Comparison of ENCODE assay signal across 8 cellular contexts in genomic region chr2:43220229-43220981, GRCh38. TPM values are rescaled to one million over a fixed set of nuclear protein-coding genes. Genes with fewer than 3 reads are reported as not detected.
DNase-seq lines count a peak whose midpoint lies in the region; ATAC-seq and TF ChIP-seq lines count a peak whose summit lies in the region.

No MANE protein-coding gene starts in this region.

- peak in 1 of 6 experiments; percentile 2 for TF ChIP-seq CTCF in adrenal gland (IDR thresholded peaks at IDR 0.05)
- TF ChIP-seq CTCF in kidney epithelial cell (IDR thresholded peaks at IDR 0.05; ENCODE audit: insufficient read depth, low read length, poor library complexity, severe bottlenecking), result no peak

- H3K9me3 ChIP-seq in adrenal gland (replicated peaks in 1 of 3), result no peaks in the 10 kb centered on the region

- H3K27me3 ChIP-seq in adrenal gland, result no peaks in the 10 kb centered on the region
- no peaks in the 10 kb centered on the region for H3K27me3 ChIP-seq in kidney epithelial cell (ENCODE audit: control insufficient read depth, insufficient read depth, low read length)

- peaks cover 51 to 53% of the 10 kb centered on the region in 2 donors for H3K4me1 ChIP-seq in adrenal gland (replicated peaks in 1 of 2)

- peaks cover 0 to 34% of the 10 kb centered on the region in 2 donors for H3K36me3 ChIP-seq in adrenal gland (replicated peaks in 1 of 2)
- H3K36me3 ChIP-seq in kidney epithelial cell (ENCODE audit: control insufficient read depth, insufficient read depth, low read length), result peaks cover 3% of the 10 kb centered on the region

- H3K4me3 ChIP-seq in adrenal gland, result peak overlapping the region in 1 of 4 donors; percentile 96
- peak overlapping the region; percentile 39 for H3K4me3 ChIP-seq in kidney epithelial cell (ENCODE audit: low read depth, low read length)

- WGBS in adrenal gland, 4 donors, result 6 to 13% (median 9%) methylated on average over 15 of the region's 15 CpGs

- TF ChIP-seq POLR2A in adrenal gland (IDR thresholded peaks at IDR 0.05), result no peak

- intact Hi-C loops in adrenal gland (cut with DNase I), result loop anchor here (10.0 kb wide), 2 partner anchors 86 to 386 kb away; no protein-coding TSS in a partner anchor

- peak overlapping the region; percentile 92 to 100 (median 99) for H3K27ac ChIP-seq in adrenal gland
- peak overlapping the region; percentile 97 for H3K27ac ChIP-seq in temporal lobe (ENCODE audit: low read depth, low read length)

- DNase-seq in stimulated activated CD4-positive, alpha-beta T cell treated with anti-CD3 and anti-CD28 coated beads, Interleukin-2, amount 100 ng/mL, for 4 hours (ENCODE audit: low read depth), result peak; percentile 31
- DNase-seq in stimulated activated CD4-positive, alpha-beta T cell treated with anti-CD3 and anti-CD28 coated beads, Interleukin-4, amount 100 ng/mL, for 1 hour, result no peak
- no peak for DNase-seq in adrenal gland
- no peak for DNase-seq in kidney epithelial cell (ENCODE audit: low read depth)
- DNase-seq in amniotic stem cell (lab: John Stamatoyannopoulos, UW), result no peak
- no peak for DNase-seq in germinal center (ENCODE audit: low spot score)

- ATAC-seq in HG03432 (IDR thresholded peaks at IDR 0.05; ENCODE audit: unreplicated experiment), result no peak

RNA-seq across cellular contexts. Expression of gene ZFP36L2, which starts 6.0 kb away (rescaled TPM):
- 100 to 1,000 TPM in 5 of 8 donors, 10 to 100 TPM in 3; 46.2 to 333 (median 111) TPM for total RNA-seq in adrenal gland
- polyA plus RNA-seq in adrenal gland, result 100 to 1,000 TPM in 2 of 3 donors, 10 to 100 TPM in 1; 29.2 to 159 (median 105) TPM
- total RNA-seq in kidney epithelial cell, result 12.2 and 12.6 TPM in 2 replicates
- total RNA-seq in temporal lobe, result 9.6 TPM
